1 cellular context compared by ENCODE assay signal in the genomic region with DNA sequence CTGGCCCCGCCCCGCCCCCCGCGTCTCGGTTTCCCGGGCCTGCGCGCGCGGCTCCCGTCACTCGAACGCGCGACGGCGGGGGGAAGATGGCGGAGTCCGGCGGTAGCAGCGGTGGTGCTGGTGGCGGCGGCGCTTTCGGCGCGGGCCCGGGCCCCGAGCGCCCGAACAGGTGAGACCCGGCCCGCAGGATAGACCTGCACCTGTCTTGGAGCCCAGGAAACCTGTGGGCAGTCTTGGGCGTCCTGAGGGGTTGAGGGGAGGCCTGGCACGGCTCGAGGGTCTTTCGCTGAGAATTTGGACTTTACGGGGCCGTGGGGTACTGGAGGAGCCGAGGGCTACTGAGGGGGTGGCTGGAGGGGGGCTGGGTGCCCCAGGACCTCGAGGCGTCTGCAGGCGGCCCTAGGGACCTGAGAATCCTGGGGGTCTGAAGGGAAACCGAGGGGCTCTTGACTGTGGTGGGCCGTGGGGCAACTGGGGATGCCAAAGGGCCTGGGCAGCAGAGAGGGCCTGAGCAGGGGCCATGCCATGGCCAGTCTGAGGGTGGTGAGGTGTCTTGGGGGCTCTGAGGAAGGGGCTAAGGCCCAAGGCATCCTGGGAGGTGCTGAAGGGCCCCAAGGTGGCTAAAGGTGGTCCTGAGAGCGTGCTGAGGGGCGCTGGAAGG.
A peak's percentile ranks its signal among the peaks of the same experiment; 100 is the strongest.
TF ChIP-seq lines count a peak whose summit lies in the region.

A gene with protein sequence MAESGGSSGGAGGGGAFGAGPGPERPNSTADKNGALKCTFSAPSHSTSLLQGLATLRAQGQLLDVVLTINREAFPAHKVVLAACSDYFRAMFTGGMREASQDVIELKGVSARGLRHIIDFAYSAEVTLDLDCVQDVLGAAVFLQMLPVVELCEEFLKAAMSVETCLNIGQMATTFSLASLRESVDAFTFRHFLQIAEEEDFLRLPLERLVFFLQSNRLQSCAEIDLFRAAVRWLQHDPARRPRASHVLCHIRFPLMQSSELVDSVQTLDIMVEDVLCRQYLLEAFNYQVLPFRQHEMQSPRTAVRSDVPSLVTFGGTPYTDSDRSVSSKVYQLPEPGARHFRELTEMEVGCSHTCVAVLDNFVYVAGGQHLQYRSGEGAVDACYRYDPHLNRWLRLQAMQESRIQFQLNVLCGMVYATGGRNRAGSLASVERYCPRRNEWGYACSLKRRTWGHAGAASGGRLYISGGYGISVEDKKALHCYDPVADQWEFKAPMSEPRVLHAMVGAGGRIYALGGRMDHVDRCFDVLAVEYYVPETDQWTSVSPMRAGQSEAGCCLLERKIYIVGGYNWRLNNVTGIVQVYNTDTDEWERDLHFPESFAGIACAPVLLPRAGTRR (plus strand): TSS at position 60 of the 661 bp plus-strand sequence. CDS start 27 bp downstream, at position 87.

TF ChIP-seq in SK-N-SH, 30 proteins besides CTCF, POLR2A, EP300 and RAD21 (continued from another document):
- no peak for TF ChIP-seq USF1 (IDR thresholded peaks at IDR 0.05; ENCODE audit: borderline replicate concordance, low read depth)
- TF ChIP-seq FOXJ3 (CRISPR knock-in tag; IDR thresholded peaks at IDR 0.05): no peak
- TF ChIP-seq IRF3 (IDR thresholded peaks at IDR 0.05; ENCODE audit: low read depth, low read length): no peak
- peak; percentile 87 for TF ChIP-seq TAF1 (IDR thresholded peaks at IDR 0.05; ENCODE audit: borderline replicate concordance, low read depth, low read length)
- TF ChIP-seq SIN3A (IDR thresholded peaks at IDR 0.05; ENCODE audit: borderline replicate concordance, low read depth, low read length): no peak
- no peak for TF ChIP-seq ZBTB33 (IDR thresholded peaks at IDR 0.05; ENCODE audit: borderline replicate concordance, low read depth)
- no peak for TF ChIP-seq NFIC (IDR thresholded peaks at IDR 0.05; ENCODE audit: borderline replicate concordance)
- TF ChIP-seq, protein P1, sequence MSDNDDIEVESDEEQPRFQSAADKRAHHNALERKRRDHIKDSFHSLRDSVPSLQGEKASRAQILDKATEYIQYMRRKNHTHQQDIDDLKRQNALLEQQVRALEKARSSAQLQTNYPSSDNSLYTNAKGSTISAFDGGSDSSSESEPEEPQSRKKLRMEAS (IDR thresholded peaks at IDR 0.05; ENCODE audit: low read depth): no peak
- no peak for TF ChIP-seq FOSL2 (IDR thresholded peaks at IDR 0.05; ENCODE audit: borderline replicate concordance, low read depth)
